ENCODE assay signal across 1 cellular context in the genomic region with DNA sequence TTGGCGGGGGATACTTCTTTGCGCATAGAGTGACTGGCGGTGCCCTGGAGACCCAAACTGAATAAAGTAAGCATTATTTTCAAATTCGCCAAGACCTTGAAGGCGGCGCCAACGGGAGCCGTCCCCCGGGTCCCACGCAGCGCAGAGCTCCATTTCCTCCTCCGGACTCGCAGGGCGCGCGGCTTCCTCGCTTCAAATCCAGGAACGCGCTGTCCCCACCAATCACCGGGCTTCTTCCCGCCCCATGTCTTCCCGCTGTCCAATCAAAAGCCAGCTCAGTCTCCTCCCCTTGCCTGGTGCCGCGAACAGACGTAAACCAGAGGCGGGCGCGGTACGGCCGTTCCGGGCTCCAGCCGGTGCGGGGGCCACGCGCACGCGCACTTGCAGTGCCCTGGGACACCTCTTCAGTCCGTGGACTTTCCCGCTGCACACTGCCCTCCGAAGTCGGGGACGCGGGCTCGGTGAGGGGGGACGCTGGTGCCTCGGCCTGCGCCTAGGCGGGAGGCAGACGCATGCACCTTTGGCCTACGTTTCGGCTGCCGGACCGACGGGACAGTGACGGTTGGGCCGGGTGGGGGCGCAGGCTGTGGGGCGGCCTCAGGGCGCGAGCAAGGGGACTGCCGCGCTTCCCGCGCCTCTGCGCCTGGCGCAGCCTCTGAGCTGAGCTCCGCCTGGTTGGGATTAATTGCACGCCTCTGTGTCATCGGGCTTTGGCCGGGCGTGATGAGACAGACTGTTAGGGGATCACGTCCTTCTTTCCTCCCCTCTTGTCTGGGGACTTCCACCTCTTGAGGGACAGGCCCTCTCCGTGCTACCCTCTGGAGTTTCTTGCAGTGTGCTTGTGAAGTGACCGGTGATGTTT.
A peak's percentile ranks its signal among the peaks of the same experiment; 100 is the strongest.
TF ChIP-seq lines count a peak whose summit lies in the region.

A gene with protein sequence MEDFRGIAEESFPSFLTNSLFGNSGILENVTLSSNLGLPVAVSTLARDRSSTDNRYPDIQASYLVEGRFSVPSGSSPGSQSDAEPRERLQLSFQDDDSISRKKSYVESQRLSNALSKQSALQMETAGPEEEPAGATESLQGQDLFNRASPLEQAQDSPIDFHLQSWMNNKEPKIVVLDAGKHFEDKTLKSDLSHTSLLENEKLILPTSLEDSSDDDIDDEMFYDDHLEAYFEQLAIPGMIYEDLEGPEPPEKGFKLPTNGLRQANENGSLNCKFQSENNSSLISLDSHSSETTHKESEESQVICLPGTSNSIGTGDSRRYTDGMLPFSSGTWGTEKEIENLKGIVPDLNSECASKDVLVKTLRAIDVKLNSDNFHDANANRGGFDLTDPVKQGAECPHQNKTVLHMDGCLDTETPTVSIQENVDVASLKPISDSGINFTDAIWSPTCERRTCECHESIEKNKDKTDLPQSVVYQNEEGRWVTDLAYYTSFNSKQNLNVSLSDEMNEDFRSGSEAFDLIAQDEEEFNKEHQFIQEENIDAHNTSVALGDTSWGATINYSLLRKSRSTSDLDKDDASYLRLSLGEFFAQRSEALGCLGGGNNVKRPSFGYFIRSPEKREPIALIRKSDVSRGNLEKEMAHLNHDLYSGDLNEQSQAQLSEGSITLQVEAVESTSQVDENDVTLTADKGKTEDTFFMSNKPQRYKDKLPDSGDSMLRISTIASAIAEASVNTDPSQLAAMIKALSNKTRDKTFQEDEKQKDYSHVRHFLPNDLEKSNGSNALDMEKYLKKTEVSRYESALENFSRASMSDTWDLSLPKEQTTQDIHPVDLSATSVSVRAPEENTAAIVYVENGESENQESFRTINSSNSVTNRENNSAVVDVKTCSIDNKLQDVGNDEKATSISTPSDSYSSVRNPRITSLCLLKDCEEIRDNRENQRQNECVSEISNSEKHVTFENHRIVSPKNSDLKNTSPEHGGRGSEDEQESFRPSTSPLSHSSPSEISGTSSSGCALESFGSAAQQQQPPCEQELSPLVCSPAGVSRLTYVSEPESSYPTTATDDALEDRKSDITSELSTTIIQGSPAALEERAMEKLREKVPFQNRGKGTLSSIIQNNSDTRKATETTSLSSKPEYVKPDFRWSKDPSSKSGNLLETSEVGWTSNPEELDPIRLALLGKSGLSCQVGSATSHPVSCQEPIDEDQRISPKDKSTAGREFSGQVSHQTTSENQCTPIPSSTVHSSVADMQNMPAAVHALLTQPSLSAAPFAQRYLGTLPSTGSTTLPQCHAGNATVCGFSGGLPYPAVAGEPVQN (N-terminal part only) (plus strand): TSS at position 386 of the 862 bp plus-strand sequence. CDS start 8,063 bp downstream, outside the sequence.

TF ChIP-seq in HepG2, 621 proteins besides CTCF, POLR2A, EP300 and RAD21 (continued from another document and continues in another):
- TF ChIP-seq, protein P1, sequence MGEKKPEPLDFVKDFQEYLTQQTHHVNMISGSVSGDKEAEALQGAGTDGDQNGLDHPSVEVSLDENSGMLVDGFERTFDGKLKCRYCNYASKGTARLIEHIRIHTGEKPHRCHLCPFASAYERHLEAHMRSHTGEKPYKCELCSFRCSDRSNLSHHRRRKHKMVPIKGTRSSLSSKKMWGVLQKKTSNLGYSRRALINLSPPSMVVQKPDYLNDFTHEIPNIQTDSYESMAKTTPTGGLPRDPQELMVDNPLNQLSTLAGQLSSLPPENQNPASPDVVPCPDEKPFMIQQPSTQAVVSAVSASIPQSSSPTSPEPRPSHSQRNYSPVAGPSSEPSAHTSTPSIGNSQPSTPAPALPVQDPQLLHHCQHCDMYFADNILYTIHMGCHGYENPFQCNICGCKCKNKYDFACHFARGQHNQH (CRISPR knock-in tag; IDR thresholded peaks at IDR 0.05) = peak; percentile 70; the same call in 1 of the 2 replicates
- TF ChIP-seq ZNF615 (CRISPR knock-in tag; IDR thresholded peaks at IDR 0.05; ENCODE audit: borderline replicate concordance) (no peak), KMT2A (CRISPR knock-in tag; IDR thresholded peaks at IDR 0.05) (peak; percentile 91), KDM1A (CRISPR knock-in tag; IDR thresholded peaks at IDR 0.05) (0 out of 2 replicates have a peak, but pooled peaks have one; percentile 42), EEA1 (CRISPR knock-in tag; IDR thresholded peaks at IDR 0.05; ENCODE audit: borderline replicate concordance) (peak; percentile 86; the same call in 1 of the 2 replicates), ZKSCAN1 (IDR thresholded peaks at IDR 0.05; ENCODE audit: low read length) (no peak), KDM3A (CRISPR knock-in tag; IDR thresholded peaks at IDR 0.05; ENCODE audit: low read depth) (peak; percentile 87), NFE2 (CRISPR knock-in tag; IDR thresholded peaks at IDR 0.05) (no peak), ZNF644 (CRISPR knock-in tag; IDR thresholded peaks at IDR 0.05; ENCODE audit: low read depth) (0 out of 2 replicates have a peak, but pooled peaks have one; percentile 9), SRSF9 (IDR thresholded peaks at IDR 0.05; ENCODE audit: borderline replicate concordance, insufficient read depth, low read depth, low read length, poor library complexity, severe bottlenecking) (no peak), FOXJ3 (CRISPR knock-in tag; IDR thresholded peaks at IDR 0.05; ENCODE audit: borderline replicate concordance) (peak; percentile 25; the same call in 1 of the 2 replicates), ZNF446 (CRISPR knock-in tag; IDR thresholded peaks at IDR 0.05) (peak; percentile 76; the same call in 1 of the 2 replicates), ZNF180 (CRISPR knock-in tag; IDR thresholded peaks at IDR 0.05; ENCODE audit: borderline replicate concordance, low read depth) (peak; percentile 93; the same call in 1 of the 2 replicates), FOXM1 (CRISPR knock-in tag; IDR thresholded peaks at IDR 0.05) (peak; percentile 94), AGO2 (optimal IDR thresholded peaks at IDR 0.05; ENCODE audit: low read depth, low read length) (peak; percentile 76), SALL1 (CRISPR knock-in tag; IDR thresholded peaks at IDR 0.05) (peak; percentile 93), FOSL2 (CRISPR knock-in tag; IDR thresholded peaks at IDR 0.05) (peak; percentile 47; the same call in 1 of the 2 replicates), ZNF883 (CRISPR knock-in tag; IDR thresholded peaks at IDR 0.05; ENCODE audit: not compliant biosample characterization) (peak; percentile 95), ZNF775 (CRISPR knock-in tag; IDR thresholded peaks at IDR 0.05; ENCODE audit: borderline replicate concordance) (no peak), ZNF136 (CRISPR knock-in tag; IDR thresholded peaks at IDR 0.05; ENCODE audit: low read depth) (no peak), ZNF543 (CRISPR knock-in tag; IDR thresholded peaks at IDR 0.05) (peak; percentile 84; the same call in 1 of the 2 replicates), ZNF260 (CRISPR knock-in tag; IDR thresholded peaks at IDR 0.05; ENCODE audit: borderline replicate concordance, low read depth) (0 out of 2 replicates have a peak, but pooled peaks have one; percentile 17), MIER3 (CRISPR knock-in tag; IDR thresholded peaks at IDR 0.05; ENCODE audit: borderline replicate concordance) (peak; percentile 70), PTBP1 (IDR thresholded peaks at IDR 0.05; ENCODE audit: low read depth, low read length, poor library complexity, severe bottlenecking) (no peak), ONECUT2 (CRISPR knock-in tag; IDR thresholded peaks at IDR 0.05) (no peak), ZNF253 (CRISPR knock-in tag; IDR thresholded peaks at IDR 0.05; ENCODE audit: borderline replicate concordance) (0 out of 2 replicates have a peak, but pooled peaks have one; percentile 57), ZSCAN29 (CRISPR knock-in tag; conservative IDR thresholded peaks at IDR 0.05) (peak; percentile 71; the same call in 1 of the 2 replicates), ZNF674 (CRISPR knock-in tag; IDR thresholded peaks at IDR 0.05; ENCODE audit: low read depth) (no peak), SSRP1 (CRISPR knock-in tag; IDR thresholded peaks at IDR 0.05) (no peak), ZNF296 (CRISPR knock-in tag; conservative IDR thresholded peaks at IDR 0.05) (no peak), ZNF678 (CRISPR knock-in tag; IDR thresholded peaks at IDR 0.05) (no peak; the same call in none of the 2 replicates), ZNF143 (CRISPR knock-in tag; IDR thresholded peaks at IDR 0.05) (peak; percentile 64), ZFY (CRISPR knock-in tag; IDR thresholded peaks at IDR 0.05) (peak; percentile 97), ZNF660 (CRISPR knock-in tag; IDR thresholded peaks at IDR 0.05; ENCODE audit: borderline replicate concordance, low read depth) (no peak; the same call in 1 of the 2 replicates)
- TF ChIP-seq, protein P2, sequence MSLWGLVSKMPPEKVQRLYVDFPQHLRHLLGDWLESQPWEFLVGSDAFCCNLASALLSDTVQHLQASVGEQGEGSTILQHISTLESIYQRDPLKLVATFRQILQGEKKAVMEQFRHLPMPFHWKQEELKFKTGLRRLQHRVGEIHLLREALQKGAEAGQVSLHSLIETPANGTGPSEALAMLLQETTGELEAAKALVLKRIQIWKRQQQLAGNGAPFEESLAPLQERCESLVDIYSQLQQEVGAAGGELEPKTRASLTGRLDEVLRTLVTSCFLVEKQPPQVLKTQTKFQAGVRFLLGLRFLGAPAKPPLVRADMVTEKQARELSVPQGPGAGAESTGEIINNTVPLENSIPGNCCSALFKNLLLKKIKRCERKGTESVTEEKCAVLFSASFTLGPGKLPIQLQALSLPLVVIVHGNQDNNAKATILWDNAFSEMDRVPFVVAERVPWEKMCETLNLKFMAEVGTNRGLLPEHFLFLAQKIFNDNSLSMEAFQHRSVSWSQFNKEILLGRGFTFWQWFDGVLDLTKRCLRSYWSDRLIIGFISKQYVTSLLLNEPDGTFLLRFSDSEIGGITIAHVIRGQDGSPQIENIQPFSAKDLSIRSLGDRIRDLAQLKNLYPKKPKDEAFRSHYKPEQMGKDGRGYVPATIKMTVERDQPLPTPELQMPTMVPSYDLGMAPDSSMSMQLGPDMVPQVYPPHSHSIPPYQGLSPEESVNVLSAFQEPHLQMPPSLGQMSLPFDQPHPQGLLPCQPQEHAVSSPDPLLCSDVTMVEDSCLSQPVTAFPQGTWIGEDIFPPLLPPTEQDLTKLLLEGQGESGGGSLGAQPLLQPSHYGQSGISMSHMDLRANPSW (CRISPR knock-in tag; IDR thresholded peaks at IDR 0.05; ENCODE audit: borderline replicate concordance) = no peak; the same call in 1 of the 2 replicates
- TF ChIP-seq, protein P3, sequence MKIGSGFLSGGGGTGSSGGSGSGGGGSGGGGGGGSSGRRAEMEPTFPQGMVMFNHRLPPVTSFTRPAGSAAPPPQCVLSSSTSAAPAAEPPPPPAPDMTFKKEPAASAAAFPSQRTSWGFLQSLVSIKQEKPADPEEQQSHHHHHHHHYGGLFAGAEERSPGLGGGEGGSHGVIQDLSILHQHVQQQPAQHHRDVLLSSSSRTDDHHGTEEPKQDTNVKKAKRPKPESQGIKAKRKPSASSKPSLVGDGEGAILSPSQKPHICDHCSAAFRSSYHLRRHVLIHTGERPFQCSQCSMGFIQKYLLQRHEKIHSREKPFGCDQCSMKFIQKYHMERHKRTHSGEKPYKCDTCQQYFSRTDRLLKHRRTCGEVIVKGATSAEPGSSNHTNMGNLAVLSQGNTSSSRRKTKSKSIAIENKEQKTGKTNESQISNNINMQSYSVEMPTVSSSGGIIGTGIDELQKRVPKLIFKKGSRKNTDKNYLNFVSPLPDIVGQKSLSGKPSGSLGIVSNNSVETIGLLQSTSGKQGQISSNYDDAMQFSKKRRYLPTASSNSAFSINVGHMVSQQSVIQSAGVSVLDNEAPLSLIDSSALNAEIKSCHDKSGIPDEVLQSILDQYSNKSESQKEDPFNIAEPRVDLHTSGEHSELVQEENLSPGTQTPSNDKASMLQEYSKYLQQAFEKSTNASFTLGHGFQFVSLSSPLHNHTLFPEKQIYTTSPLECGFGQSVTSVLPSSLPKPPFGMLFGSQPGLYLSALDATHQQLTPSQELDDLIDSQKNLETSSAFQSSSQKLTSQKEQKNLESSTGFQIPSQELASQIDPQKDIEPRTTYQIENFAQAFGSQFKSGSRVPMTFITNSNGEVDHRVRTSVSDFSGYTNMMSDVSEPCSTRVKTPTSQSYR (CRISPR knock-in tag; IDR thresholded peaks at IDR 0.05; ENCODE audit: borderline replicate concordance) = peak; percentile 54; the same call in 1 of the 2 replicates
- TF ChIP-seq, protein P4, sequence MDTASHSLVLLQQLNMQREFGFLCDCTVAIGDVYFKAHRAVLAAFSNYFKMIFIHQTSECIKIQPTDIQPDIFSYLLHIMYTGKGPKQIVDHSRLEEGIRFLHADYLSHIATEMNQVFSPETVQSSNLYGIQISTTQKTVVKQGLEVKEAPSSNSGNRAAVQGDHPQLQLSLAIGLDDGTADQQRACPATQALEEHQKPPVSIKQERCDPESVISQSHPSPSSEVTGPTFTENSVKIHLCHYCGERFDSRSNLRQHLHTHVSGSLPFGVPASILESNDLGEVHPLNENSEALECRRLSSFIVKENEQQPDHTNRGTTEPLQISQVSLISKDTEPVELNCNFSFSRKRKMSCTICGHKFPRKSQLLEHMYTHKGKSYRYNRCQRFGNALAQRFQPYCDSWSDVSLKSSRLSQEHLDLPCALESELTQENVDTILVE (CRISPR knock-in tag; IDR thresholded peaks at IDR 0.05) = peak; percentile 88
- TF ChIP-seq, protein P5, sequence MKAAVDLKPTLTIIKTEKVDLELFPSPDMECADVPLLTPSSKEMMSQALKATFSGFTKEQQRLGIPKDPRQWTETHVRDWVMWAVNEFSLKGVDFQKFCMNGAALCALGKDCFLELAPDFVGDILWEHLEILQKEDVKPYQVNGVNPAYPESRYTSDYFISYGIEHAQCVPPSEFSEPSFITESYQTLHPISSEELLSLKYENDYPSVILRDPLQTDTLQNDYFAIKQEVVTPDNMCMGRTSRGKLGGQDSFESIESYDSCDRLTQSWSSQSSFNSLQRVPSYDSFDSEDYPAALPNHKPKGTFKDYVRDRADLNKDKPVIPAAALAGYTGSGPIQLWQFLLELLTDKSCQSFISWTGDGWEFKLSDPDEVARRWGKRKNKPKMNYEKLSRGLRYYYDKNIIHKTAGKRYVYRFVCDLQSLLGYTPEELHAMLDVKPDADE (CRISPR knock-in tag; IDR thresholded peaks at IDR 0.05) = no peak
- TF ChIP-seq, protein P6, sequence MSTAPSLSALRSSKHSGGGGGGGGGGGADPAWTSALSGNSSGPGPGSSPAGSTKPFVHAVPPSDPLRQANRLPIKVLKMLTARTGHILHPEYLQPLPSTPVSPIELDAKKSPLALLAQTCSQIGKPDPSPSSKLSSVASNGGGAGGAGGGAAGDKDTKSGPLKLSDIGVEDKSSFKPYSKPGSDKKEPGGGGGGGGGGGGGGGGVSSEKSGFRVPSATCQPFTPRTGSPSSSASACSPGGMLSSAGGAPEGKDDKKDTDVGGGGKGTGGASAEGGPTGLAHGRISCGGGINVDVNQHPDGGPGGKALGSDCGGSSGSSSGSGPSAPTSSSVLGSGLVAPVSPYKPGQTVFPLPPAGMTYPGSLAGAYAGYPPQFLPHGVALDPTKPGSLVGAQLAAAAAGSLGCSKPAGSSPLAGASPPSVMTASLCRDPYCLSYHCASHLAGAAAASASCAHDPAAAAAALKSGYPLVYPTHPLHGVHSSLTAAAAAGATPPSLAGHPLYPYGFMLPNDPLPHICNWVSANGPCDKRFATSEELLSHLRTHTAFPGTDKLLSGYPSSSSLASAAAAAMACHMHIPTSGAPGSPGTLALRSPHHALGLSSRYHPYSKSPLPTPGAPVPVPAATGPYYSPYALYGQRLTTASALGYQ (CRISPR knock-in tag; IDR thresholded peaks at IDR 0.05) = no peak; the same call in 1 of the 2 replicates
- TF ChIP-seq, protein P7, sequence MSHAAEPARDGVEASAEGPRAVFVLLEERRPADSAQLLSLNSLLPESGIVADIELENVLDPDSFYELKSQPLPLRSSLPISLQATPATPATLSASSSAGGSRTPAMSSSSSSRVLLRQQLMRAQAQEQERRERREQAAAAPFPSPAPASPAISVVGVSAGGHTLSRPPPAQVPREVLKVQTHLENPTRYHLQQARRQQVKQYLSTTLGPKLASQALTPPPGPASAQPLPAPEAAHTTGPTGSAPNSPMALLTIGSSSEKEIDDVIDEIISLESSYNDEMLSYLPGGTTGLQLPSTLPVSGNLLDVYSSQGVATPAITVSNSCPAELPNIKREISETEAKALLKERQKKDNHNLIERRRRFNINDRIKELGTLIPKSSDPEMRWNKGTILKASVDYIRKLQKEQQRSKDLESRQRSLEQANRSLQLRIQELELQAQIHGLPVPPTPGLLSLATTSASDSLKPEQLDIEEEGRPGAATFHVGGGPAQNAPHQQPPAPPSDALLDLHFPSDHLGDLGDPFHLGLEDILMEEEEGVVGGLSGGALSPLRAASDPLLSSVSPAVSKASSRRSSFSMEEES (CRISPR knock-in tag; IDR thresholded peaks at IDR 0.05) = peak; percentile 47; the same call in 1 of the 2 replicates
